Comparison of ENCODE assay signal across 1 cellular context in the genomic region with DNA sequence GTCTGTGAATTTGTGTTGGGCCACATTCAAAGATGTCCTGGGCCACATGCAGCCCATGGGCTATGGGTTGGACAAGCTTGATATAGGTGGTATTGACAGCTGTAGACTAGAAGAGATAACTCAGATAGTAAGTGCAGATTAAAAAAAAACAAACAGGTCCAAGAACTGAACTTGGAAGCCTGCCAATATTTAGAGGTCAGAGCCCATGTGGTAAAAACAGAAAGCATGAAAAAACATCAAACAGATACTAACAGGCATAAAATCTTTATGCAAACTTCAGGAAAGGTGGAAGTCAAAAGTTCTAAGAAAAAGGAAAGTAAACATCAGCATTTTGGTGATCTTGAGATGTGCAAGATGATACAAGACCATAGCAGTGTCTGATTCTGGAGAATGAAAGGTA.
TF ChIP-seq lines count a peak whose summit lies in the region.

No MANE protein-coding gene starts in this region.

TF ChIP-seq in WTC11, 78 proteins besides CTCF, POLR2A, EP300 and RAD21 (continued from another document):
- TF ChIP-seq, protein P1, sequence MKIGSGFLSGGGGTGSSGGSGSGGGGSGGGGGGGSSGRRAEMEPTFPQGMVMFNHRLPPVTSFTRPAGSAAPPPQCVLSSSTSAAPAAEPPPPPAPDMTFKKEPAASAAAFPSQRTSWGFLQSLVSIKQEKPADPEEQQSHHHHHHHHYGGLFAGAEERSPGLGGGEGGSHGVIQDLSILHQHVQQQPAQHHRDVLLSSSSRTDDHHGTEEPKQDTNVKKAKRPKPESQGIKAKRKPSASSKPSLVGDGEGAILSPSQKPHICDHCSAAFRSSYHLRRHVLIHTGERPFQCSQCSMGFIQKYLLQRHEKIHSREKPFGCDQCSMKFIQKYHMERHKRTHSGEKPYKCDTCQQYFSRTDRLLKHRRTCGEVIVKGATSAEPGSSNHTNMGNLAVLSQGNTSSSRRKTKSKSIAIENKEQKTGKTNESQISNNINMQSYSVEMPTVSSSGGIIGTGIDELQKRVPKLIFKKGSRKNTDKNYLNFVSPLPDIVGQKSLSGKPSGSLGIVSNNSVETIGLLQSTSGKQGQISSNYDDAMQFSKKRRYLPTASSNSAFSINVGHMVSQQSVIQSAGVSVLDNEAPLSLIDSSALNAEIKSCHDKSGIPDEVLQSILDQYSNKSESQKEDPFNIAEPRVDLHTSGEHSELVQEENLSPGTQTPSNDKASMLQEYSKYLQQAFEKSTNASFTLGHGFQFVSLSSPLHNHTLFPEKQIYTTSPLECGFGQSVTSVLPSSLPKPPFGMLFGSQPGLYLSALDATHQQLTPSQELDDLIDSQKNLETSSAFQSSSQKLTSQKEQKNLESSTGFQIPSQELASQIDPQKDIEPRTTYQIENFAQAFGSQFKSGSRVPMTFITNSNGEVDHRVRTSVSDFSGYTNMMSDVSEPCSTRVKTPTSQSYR (CRISPR knock-in tag; IDR thresholded peaks at IDR 0.05): no peak
- TF ChIP-seq HMGXB4 (CRISPR knock-in tag; IDR thresholded peaks at IDR 0.05): no peak
- TF ChIP-seq, protein P2, sequence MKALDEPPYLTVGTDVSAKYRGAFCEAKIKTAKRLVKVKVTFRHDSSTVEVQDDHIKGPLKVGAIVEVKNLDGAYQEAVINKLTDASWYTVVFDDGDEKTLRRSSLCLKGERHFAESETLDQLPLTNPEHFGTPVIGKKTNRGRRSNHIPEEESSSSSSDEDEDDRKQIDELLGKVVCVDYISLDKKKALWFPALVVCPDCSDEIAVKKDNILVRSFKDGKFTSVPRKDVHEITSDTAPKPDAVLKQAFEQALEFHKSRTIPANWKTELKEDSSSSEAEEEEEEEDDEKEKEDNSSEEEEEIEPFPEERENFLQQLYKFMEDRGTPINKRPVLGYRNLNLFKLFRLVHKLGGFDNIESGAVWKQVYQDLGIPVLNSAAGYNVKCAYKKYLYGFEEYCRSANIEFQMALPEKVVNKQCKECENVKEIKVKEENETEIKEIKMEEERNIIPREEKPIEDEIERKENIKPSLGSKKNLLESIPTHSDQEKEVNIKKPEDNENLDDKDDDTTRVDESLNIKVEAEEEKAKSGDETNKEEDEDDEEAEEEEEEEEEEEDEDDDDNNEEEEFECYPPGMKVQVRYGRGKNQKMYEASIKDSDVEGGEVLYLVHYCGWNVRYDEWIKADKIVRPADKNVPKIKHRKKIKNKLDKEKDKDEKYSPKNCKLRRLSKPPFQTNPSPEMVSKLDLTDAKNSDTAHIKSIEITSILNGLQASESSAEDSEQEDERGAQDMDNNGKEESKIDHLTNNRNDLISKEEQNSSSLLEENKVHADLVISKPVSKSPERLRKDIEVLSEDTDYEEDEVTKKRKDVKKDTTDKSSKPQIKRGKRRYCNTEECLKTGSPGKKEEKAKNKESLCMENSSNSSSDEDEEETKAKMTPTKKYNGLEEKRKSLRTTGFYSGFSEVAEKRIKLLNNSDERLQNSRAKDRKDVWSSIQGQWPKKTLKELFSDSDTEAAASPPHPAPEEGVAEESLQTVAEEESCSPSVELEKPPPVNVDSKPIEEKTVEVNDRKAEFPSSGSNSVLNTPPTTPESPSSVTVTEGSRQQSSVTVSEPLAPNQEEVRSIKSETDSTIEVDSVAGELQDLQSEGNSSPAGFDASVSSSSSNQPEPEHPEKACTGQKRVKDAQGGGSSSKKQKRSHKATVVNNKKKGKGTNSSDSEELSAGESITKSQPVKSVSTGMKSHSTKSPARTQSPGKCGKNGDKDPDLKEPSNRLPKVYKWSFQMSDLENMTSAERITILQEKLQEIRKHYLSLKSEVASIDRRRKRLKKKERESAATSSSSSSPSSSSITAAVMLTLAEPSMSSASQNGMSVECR (CRISPR knock-in tag; IDR thresholded peaks at IDR 0.05; ENCODE audit: borderline replicate concordance): no peak
- no peak for TF ChIP-seq ELF4 (CRISPR knock-in tag; IDR thresholded peaks at IDR 0.05; ENCODE audit: low read depth)
